20 cellular contexts compared by ENCODE assay signal in genomic region chr18:49547701-49548100, GRCh38. TPM values are rescaled to one million over a fixed set of nuclear protein-coding genes. Genes with fewer than 3 reads are reported as not detected.
DNase-seq lines count a peak whose midpoint lies in the region; ATAC-seq, FAIRE-seq and TF ChIP-seq lines count a peak whose summit lies in the region.
"Had no signal": no experiment of that assay in that cellular context is flagged by ENCODE, and none has a peak within 500 bp of the region (broad histone marks: within the 10 kb centered on the region; RNA-seq: fewer than 3 reads in every experiment).

No MANE protein-coding gene starts in this region.

- H4K20me1 ChIP-seq in KMS-11 (ENCODE audit: insufficient read depth) (no peaks in the 10 kb centered on the region), fibroblast of lung (ENCODE audit: control insufficient read depth, extremely low read depth, insufficient read depth, low read length) (no peaks in the 10 kb centered on the region)

- H3K36me3 ChIP-seq in KMS-11 (ENCODE audit: insufficient read depth) (no peaks in the 10 kb centered on the region), fibroblast of lung (ENCODE audit: control insufficient read depth, insufficient read depth, low read length) (no peaks in the 10 kb centered on the region)
- H3K36me3 ChIP-seq: WERI-Rb-1 had no signal

- ATAC-seq in A549, result peak; percentile 44 to 54; a peak in 2 of 6 replicates
- no peak for ATAC-seq in HG03175 (IDR thresholded peaks at IDR 0.05; ENCODE audit: unreplicated experiment)
- ATAC-seq in CD4-positive, alpha-beta T cell (ENCODE audit: poor library complexity), result no peak
- ATAC-seq: left ventricle myocardium superior, T-helper 17 cell had no signal

- WGBS in A549 (ENCODE audit: missing lambda C conversion rate), result no CpG with 5 or more reads among the region's 1 CpG

- H3K27ac ChIP-seq in A549 (peak overlapping the region; percentile 24 to 76; a peak in 4 of 6 replicates), KMS-11 (no peak overlapping the region), RWPE1 (no peak overlapping the region), fibroblast of lung (ENCODE audit: insufficient read depth, low read length) (no peak overlapping the region)
- H3K27ac ChIP-seq in CD4-positive, alpha-beta T cell (ENCODE audit: low read depth, low read length), result no peak overlapping the region
- H3K27ac ChIP-seq: WERI-Rb-1 had no signal

- H3K4me1 ChIP-seq in A549, result peaks cover 28% of the 10 kb centered on the region
- peaks cover 17% of the 10 kb centered on the region for H3K4me1 ChIP-seq in KMS-11 (ENCODE audit: low read depth, poor library complexity, severe bottlenecking)
- H3K4me1 ChIP-seq in fibroblast of lung (ENCODE audit: control insufficient read depth, extremely low read depth, insufficient read depth, low read length), result no peaks in the 10 kb centered on the region

- no peak for TF ChIP-seq EP300 in A549 (IDR thresholded peaks at IDR 0.05)

- H3K79me2 ChIP-seq in KMS-11 (ENCODE audit: insufficient read depth, low read depth), result no peaks in the 10 kb centered on the region
- H3K79me2 ChIP-seq in fibroblast of lung (ENCODE audit: control insufficient read depth, insufficient read depth, low read length), result no peaks in the 10 kb centered on the region

- CTCF ChIA-PET in A549 (lab: Yijun Ruan, JAX) (interaction anchor here (0.9 to 1.0 kb wide), 2 partner anchors 8 to 311 kb away, joined by 3 to 4 read pairs; no protein-coding TSS in a partner anchor), RWPE1 (lab: Yijun Ruan, JAX) (no interaction called here)
- CTCF ChIA-PET in CD4-positive, alpha-beta T cell (lab: Charles Lee), result no interaction called here

- no peaks in the 10 kb centered on the region for H3K9me3 Mint-ChIP-seq in CD4-positive, alpha-beta T cell

- no peak overlapping the region for H3K4me3 Mint-ChIP-seq in CD4-positive, alpha-beta T cell
- H3K4me3 Mint-ChIP-seq: T-helper 17 cell had no signal

- no peak overlapping the region for H3K4me3 ChIP-seq in A549
- no peak overlapping the region for H3K4me3 ChIP-seq in KMS-11 (IDR thresholded peaks at IDR 0.05; ENCODE audit: insufficient read depth, low read depth, low read length)
- no peak overlapping the region for H3K4me3 ChIP-seq in fibroblast of lung (replicated peaks in 1 of 4; ENCODE audit: control extremely low read depth in 1 of 4, insufficient read depth in 1 of 4, low read depth in 3 of 4, low read length in 4 of 4)

- H2AFZ ChIP-seq in KMS-11 (ENCODE audit: low read depth) (peak overlapping the region; percentile 11; the same call in 1 of the 2 replicates), fibroblast of lung (ENCODE audit: low read length) (no peak overlapping the region)

- TF ChIP-seq CTCF in A549 (IDR thresholded peaks at IDR 0.05) (no peak), KMS-11 (conservative IDR thresholded peaks at IDR 0.05; ENCODE audit: low read depth, low read length) (no peak), RWPE1 (conservative IDR thresholded peaks at IDR 0.05; ENCODE audit: low read depth) (no peak), fibroblast of lung (conservative IDR thresholded peaks at IDR 0.05 in 1 of 2, IDR thresholded peaks at IDR 0.05 in 1 of 2; ENCODE audit: low read depth in 1 of 2, low read length in 2 of 2) (no peak)
- TF ChIP-seq CTCF in CD4-positive, alpha-beta T cell (IDR thresholded peaks at IDR 0.05), result no peak

- TF ChIP-seq POLR2A in A549 (IDR thresholded peaks at IDR 0.05; ENCODE audit: low read length), result no peak

- intact Hi-C loops in CD4-positive, alpha-beta T cell (cut with DNase I, micrococcal nuclease), result no loop called here

- peak overlapping the region; percentile 68 for H3K4me2 ChIP-seq in A549
- peak overlapping the region; percentile 47 for H3K4me2 ChIP-seq in KMS-11
- no peak overlapping the region for H3K4me2 ChIP-seq in fibroblast of lung (ENCODE audit: extremely low read depth, insufficient read depth, low read length)

- H3K4me1 Mint-ChIP-seq in CD4-positive, alpha-beta T cell (ENCODE audit: low read depth), result no peaks in the 10 kb centered on the region
- H3K4me1 Mint-ChIP-seq: T-helper 17 cell had no signal

- no peaks in the 10 kb centered on the region for H3K9me3 ChIP-seq in A549
- no peaks in the 10 kb centered on the region for H3K9me3 ChIP-seq in fibroblast of lung (ENCODE audit: control insufficient read depth, insufficient read depth, low read depth, low read length)
- H3K9me3 ChIP-seq in CD4-positive, alpha-beta T cell (ENCODE audit: control insufficient read depth, low read length), result no peaks in the 10 kb centered on the region

- DNase-seq in A549 (ENCODE audit: low read depth in 1 of 2, low spot score in 1 of 2) (no peak), RWPE1 (ENCODE audit: low spot score) (peak; percentile 15), fibroblast of lung (ENCODE audit: low read depth in 2 of 2) (peak; percentile 21 to 37), NCI-H187 (lab: John Stamatoyannopoulos, UW) (no peak)
- DNase-seq in activated effector memory CD4-positive, alpha-beta T cell treated with anti-CD3 and anti-CD28 coated beads, Interleukin-2, amount 50 U/mL, for 16 hours, result no peak
- no peak for DNase-seq in CD4-positive, alpha-beta T cell
- DNase-seq: activated CD4-positive, alpha-beta T cell treated with anti-CD3 and anti-CD28 coated beads, Interleukin-2, amount 50 U/mL, for 48 hours; activated gamma-delta T cell treated with Interleukin-2 at 50 U/mL for 16 hours; KG1; left ventricle myocardium superior; NCI-H1417 treated with DMSO at 0.1 percent for 48 hours; NCI-H2171 treated with DMSO at 0.1 percent for 48 hours; NCI-H748 treated with DMSO at 0.1 percent for 48 hours; stimulated activated CD4-positive, alpha-beta T cell treated with anti-CD3 and anti-CD28 coated beads, Interleukin-12 subunit alpha, Interleukin-12 subunit beta, amount 100 ng/mL, for 4 hours; stimulated activated CD8-positive, alpha-beta memory T cell treated with anti-CD3 and anti-CD28 coated beads, Interleukin-4, amount 100 ng/mL, for 48 hours; T-helper 17 cell; WERI-Rb-1 had no signal

- TF ChIP-seq RAD21 in A549 (conservative IDR thresholded peaks at IDR 0.05 in 1 of 2, IDR thresholded peaks at IDR 0.05 in 1 of 2), result no peak

- POLR2A ChIA-PET in A549 (lab: Yijun Ruan, JAX) (no interaction called here), RWPE1 (lab: Yijun Ruan, JAX; ENCODE audit: low non-redundant PET) (no interaction called here)
- POLR2A ChIA-PET in CD4-positive, alpha-beta T cell (lab: Charles Lee), result no interaction called here

- FAIRE-seq in A549 (lab: Jason Lieb, UNC), result no peak
- FAIRE-seq: GM12892 had no signal

- H3K27me3 Mint-ChIP-seq in CD4-positive, alpha-beta T cell, result peaks cover 20% of the 10 kb centered on the region

- no peak overlapping the region for H3K27ac Mint-ChIP-seq in CD4-positive, alpha-beta T cell
- H3K27ac Mint-ChIP-seq: T-helper 17 cell had no signal

- H3K27me3 ChIP-seq in KMS-11 (ENCODE audit: insufficient read depth, low read depth) (no peaks in the 10 kb centered on the region), fibroblast of lung (ENCODE audit: control insufficient read depth, insufficient read depth, low read length) (no peaks in the 10 kb centered on the region)
- H3K27me3 ChIP-seq in CD4-positive, alpha-beta T cell (ENCODE audit: control insufficient read depth, insufficient read depth, low read length), result peaks cover 12% of the 10 kb centered on the region

- H3K9ac ChIP-seq in KMS-11, result no peak overlapping the region
- H3K9ac ChIP-seq in fibroblast of lung (ENCODE audit: insufficient read depth, low read length), result no peak overlapping the region

- no peaks in the 10 kb centered on the region for H3K36me3 Mint-ChIP-seq in CD4-positive, alpha-beta T cell (ENCODE audit: low read depth)

TF ChIP-seq in A549, 52 proteins besides CTCF, POLR2A, EP300 and RAD21 (continues in another document):
- TF ChIP-seq ATOH8 (CRISPR knock-in tag; IDR thresholded peaks at IDR 0.05; ENCODE audit: low read depth), result no peak
- TF ChIP-seq POLR2AphosphoS2 (conservative IDR thresholded peaks at IDR 0.05; ENCODE audit: low read length), result no peak
- no peak for TF ChIP-seq CHD2 (IDR thresholded peaks at IDR 0.05; ENCODE audit: low read length, partially characterized antibody)
- TF ChIP-seq, protein P1, sequence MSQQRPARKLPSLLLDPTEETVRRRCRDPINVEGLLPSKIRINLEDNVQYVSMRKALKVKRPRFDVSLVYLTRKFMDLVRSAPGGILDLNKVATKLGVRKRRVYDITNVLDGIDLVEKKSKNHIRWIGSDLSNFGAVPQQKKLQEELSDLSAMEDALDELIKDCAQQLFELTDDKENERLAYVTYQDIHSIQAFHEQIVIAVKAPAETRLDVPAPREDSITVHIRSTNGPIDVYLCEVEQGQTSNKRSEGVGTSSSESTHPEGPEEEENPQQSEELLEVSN (IDR thresholded peaks at IDR 0.05; ENCODE audit: borderline replicate concordance, low read depth), result no peak
- no peak for TF ChIP-seq RFX5 (IDR thresholded peaks at IDR 0.05)
- TF ChIP-seq TFCP2L1 (CRISPR knock-in tag; IDR thresholded peaks at IDR 0.05), result no peak

RNA-seq across cellular contexts. Expression of gene LIPG, which starts 14.2 kb away (rescaled TPM):
- 0.61 and 0.65 TPM in 2 replicates for polyA plus RNA-seq in A549 (2011; rRNA removed)
- 0.01 and 0.08 TPM in 2 replicates for polyA plus RNA-seq in A549 (2012; cell fraction: cytosol; rRNA removed)
- 0.11 and 0.35 TPM in 2 replicates for polyA plus RNA-seq in A549 (2012; cell fraction: nucleus; rRNA removed)
- polyA plus RNA-seq in A549 (2017; fragmentation: RNase III; extraction: RNeasy Plus Mini Kit Qiagen cat#74134 plus additional on column Dnase treatment), result 0.31 to 0.36 TPM (median 0.33 TPM) in 3 replicates
- 2.3 and 3.6 TPM in 2 replicates for polyA minus RNA-seq in A549 (2011; rRNA and poly(A)+ RNA removed)
- total RNA-seq in fibroblast of lung, result 0.50 and 1.0 TPM in 2 replicates
- 0.30 and 2.3 TPM in 2 replicates for polyA plus RNA-seq in fibroblast of lung
- 0.54 and 1.3 TPM in 2 replicates for polyA plus RNA-seq in fibroblast of lung (2012)
- 2.6 and 5.9 TPM in 2 replicates for polyA minus RNA-seq in fibroblast of lung (ENCODE audit: low replicate concordance)
- not detected for total RNA-seq in CD4-positive, alpha-beta T cell
- total RNA-seq: left ventricle myocardium superior, T-helper 17 cell had no signal

RNA-seq across cellular contexts. Expression of gene RPL17, which starts 55.4 kb away (rescaled TPM):
- polyA plus RNA-seq in A549 (2011; rRNA removed), result 2,609 and 3,410 TPM in 2 replicates
- polyA plus RNA-seq in A549 (2012; cell fraction: cytosol; rRNA removed), result 2,174 and 2,488 TPM in 2 replicates
- 515 and 883 TPM in 2 replicates for polyA plus RNA-seq in A549 (2012; cell fraction: nucleus; rRNA removed)
- 2,202 to 2,477 TPM (median 2,230 TPM) in 3 replicates for polyA plus RNA-seq in A549 (2017; fragmentation: RNase III; extraction: RNeasy Plus Mini Kit Qiagen cat#74134 plus additional on column Dnase treatment)
- polyA minus RNA-seq in A549 (2011; rRNA and poly(A)+ RNA removed), result 448 and 454 TPM in 2 replicates
- 2,451 and 3,311 TPM in 2 replicates for total RNA-seq in fibroblast of lung
- polyA plus RNA-seq in fibroblast of lung, result 3,444 and 3,511 TPM in 2 replicates
- polyA plus RNA-seq in fibroblast of lung (2012), result 2,510 and 2,780 TPM in 2 replicates
- polyA minus RNA-seq in fibroblast of lung (ENCODE audit: low replicate concordance), result 382 and 412 TPM in 2 replicates
- 1,000 to 10,000 TPM; 3,011 to 3,031 TPM for total RNA-seq in CD4-positive, alpha-beta T cell

Comparison
In these comparisons a context has a peak if more than half of its experiments do, and no peak if none do; other contexts are left out.
1. ATAC-seq: peak in A549 (2 of 2); none in HG03175 (single experiment) and CD4-positive, alpha-beta T cell (single experiment).
2. DNase-seq: peak in RWPE1 (single experiment) and fibroblast of lung (2 of 2); none in A549 (0 of 2), NCI-H187 (0 of 2), activated effector memory CD4-positive, alpha-beta T cell treated with anti-CD3 and anti-CD28 coated beads, Interleukin-2, amount 50 U/mL, for 16 hours (single experiment) and CD4-positive, alpha-beta T cell (0 of 10).
3. H3K27ac ChIP-seq: peak in A549 (2 of 2); none in KMS-11 (single experiment), RWPE1 (single experiment), fibroblast of lung (single experiment) and CD4-positive, alpha-beta T cell (single experiment).